16 cellular contexts compared by ENCODE assay signal in the genomic region with DNA sequence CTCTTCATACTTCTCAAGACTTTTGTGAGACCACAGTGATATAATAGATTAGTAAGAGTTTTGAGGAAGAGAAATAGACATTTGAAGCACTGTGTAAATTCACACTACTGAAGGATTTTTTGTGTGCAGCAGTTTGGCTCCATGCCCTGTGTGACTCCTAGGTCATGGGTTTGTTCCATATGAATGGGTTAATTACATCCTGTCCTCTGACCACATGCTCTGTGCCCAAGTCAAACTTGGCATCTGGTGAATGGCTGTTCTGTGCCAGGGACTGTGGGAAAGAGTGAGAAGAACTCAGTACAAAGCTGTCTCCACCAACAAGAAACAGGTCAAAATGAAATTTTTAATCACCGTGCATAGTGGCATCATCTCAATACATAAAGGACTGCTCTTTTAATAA.
"Had no signal": no experiment of that assay in that cellular context is flagged by ENCODE, and none has a peak within 500 bp of the region (broad histone marks: within the 10 kb centered on the region; RNA-seq: fewer than 3 reads in every experiment).

No MANE protein-coding gene starts in this region.

- H3K4me1 ChIP-seq: adrenal gland, pancreas, upper lobe of right lung had no signal

- H3K27me3 ChIP-seq: hepatocyte had no signal

- H3K9me3 ChIP-seq: adrenal gland, pancreas, thoracic aorta, upper lobe of right lung had no signal

- ATAC-seq: left lobe of liver; naive thymus-derived CD4-positive, alpha-beta T cell; pancreas; stimulated activated effector memory CD8-positive, alpha-beta T cell treated with anti-CD3 and anti-CD28 coated beads, Interleukin-12 subunit alpha, Interleukin-12 subunit beta, amount 100 ng/mL, for 72 hours; upper lobe of right lung had no signal

- DNase-seq: activated CD4-positive, alpha-beta memory T cell treated with anti-CD3 and anti-CD28 coated beads for 36 hours; activated CD4-positive, alpha-beta T cell treated with anti-CD3 and anti-CD28 coated beads for 1 hour; activated effector memory CD4-positive, alpha-beta T cell treated with Interleukin-2 at 50 U/mL for 16 hours; activated T-cell treated with anti-CD3 and anti-CD28 coated beads, Interleukin-2, amount 50 U/mL, for 24 hours; adrenal gland; islet precursor cell; naive thymus-derived CD4-positive, alpha-beta T cell; pancreas; stimulated activated CD4-positive, alpha-beta T cell treated with anti-CD3 and anti-CD28 coated beads, Interleukin-12 subunit alpha, Interleukin-12 subunit beta, amount 100 ng/mL, for 4 hours; stimulated activated CD4-positive, alpha-beta T cell treated with anti-CD3 and anti-CD28 coated beads, Interleukin-2, amount 100 ng/mL, for 24 hours; upper lobe of right lung had no signal

- H3K36me3 ChIP-seq: adrenal gland, pancreas, thoracic aorta, upper lobe of right lung had no signal

- H3K27ac ChIP-seq: adrenal gland, hepatocyte, pancreas, thoracic aorta, upper lobe of right lung, VCaP had no signal

- H3K4me3 ChIP-seq: adrenal gland, hepatocyte, pancreas, thoracic aorta, upper lobe of right lung had no signal
